27 cellular contexts compared by ENCODE assay signal in the genomic region with DNA sequence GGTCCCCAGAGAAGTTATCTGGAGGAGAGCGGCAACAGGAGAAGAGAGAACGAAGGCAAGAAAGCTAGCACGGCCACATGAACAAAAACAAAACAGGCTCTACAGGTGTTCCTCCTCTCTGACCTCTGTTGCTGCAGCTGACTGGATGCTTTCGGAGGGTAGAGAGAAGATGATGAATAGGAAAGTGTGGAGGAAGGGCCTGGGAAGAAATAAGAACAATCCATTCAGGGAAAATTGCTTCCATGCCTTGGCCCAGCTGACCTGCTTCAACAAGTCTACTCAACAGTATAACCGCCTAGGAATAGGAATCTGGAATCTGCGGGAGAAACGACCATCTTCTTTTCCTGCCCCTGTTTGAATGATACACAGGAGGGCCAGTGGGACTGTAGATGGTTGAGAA.
"Had no signal": no experiment of that assay in that cellular context is flagged by ENCODE, and none has a peak within 500 bp of the region (broad histone marks: within the 10 kb centered on the region; RNA-seq: fewer than 3 reads in every experiment).

No MANE protein-coding gene starts in this region.

- H3K4me1 ChIP-seq: right lobe of liver had no signal

- H3K27me3 ChIP-seq: body of pancreas, dorsolateral prefrontal cortex, gastroesophageal sphincter, heart left ventricle, right lobe of liver, suprapubic skin, upper lobe of left lung had no signal

- H3K4me3 Mint-ChIP-seq: activated CD4-positive, alpha-beta T cell treated with anti-CD3 and anti-CD28 coated beads for 36 hours; activated naive CD8-positive, alpha-beta T cell treated with anti-CD3 and anti-CD28 coated beads, Interleukin-2, amount 50 U/mL, for 24 hours; activated T-cell treated with anti-CD3 and anti-CD28 coated beads, Interleukin-2, amount 50 U/mL, for 4 hours; effector memory CD8-positive, alpha-beta T cell; stimulated activated naive CD8-positive, alpha-beta T cell treated with anti-CD3 and anti-CD28 coated beads, Interleukin-15, Interleukin-2, amounts not matched to agents 100 ng/mL and 50 ng/mL, for 24 hours; WTC11 had no signal

- H3K27ac ChIP-seq: body of pancreas, gastroesophageal sphincter, heart left ventricle, right lobe of liver, suprapubic skin had no signal

- H3K9me3 Mint-ChIP-seq: activated naive CD8-positive, alpha-beta T cell treated with anti-CD3 and anti-CD28 coated beads, Interleukin-2, amount 50 U/mL, for 24 hours; activated T-cell treated with anti-CD3 and anti-CD28 coated beads, Interleukin-2, amount 50 U/mL, for 4 hours; activated T-helper 2 cell treated with anti-CD3 and anti-CD28 coated beads, Interferon-gamma antibody, Interleukin-2, Interleukin-4, amounts not matched to agents 10 μg/mL and 5 μg/mL and 100 μg/mL, durations not matched to agents 14 hours and 24 hours and 36 hours; nephron; stimulated activated naive CD8-positive, alpha-beta T cell treated with anti-CD3 and anti-CD28 coated beads, Interleukin-15, Interleukin-2, amounts not matched to agents 100 ng/mL and 50 ng/mL, for 24 hours; WTC11 had no signal

- H3K9me3 ChIP-seq: body of pancreas, gastroesophageal sphincter, heart left ventricle, right lobe of liver, suprapubic skin, upper lobe of left lung had no signal

- H3K27ac Mint-ChIP-seq: activated CD4-positive, alpha-beta T cell treated with anti-CD3 and anti-CD28 coated beads for 36 hours; activated naive CD8-positive, alpha-beta T cell treated with anti-CD3 and anti-CD28 coated beads, Interleukin-2, amount 50 U/mL, for 24 hours; activated T-helper 2 cell treated with anti-CD3 and anti-CD28 coated beads, Interferon-gamma antibody, Interleukin-2, Interleukin-4, amounts not matched to agents 10 μg/mL and 5 μg/mL and 100 μg/mL, durations not matched to agents 14 hours and 24 hours and 36 hours; effector memory CD8-positive, alpha-beta T cell; stimulated activated naive CD8-positive, alpha-beta T cell treated with anti-CD3 and anti-CD28 coated beads, Interleukin-15, Interleukin-2, amounts not matched to agents 100 ng/mL and 50 ng/mL, for 24 hours; WTC11 had no signal

- H3K4me3 ChIP-seq: body of pancreas, gastroesophageal sphincter, heart left ventricle, right lobe of liver, skin epidermis, suprapubic skin, upper lobe of left lung had no signal

- ATAC-seq: activated CD4-positive, alpha-beta T cell treated with anti-CD3 and anti-CD28 coated beads for 36 hours; activated naive CD8-positive, alpha-beta T cell treated with anti-CD3 and anti-CD28 coated beads, Interleukin-2, amount 50 U/mL, for 24 hours; activated T-cell treated with anti-CD3 and anti-CD28 coated beads, Interleukin-2, amount 50 U/mL, for 4 hours; body of pancreas; effector memory CD8-positive, alpha-beta T cell; gastroesophageal sphincter; heart left ventricle; right lobe of liver; WTC11 had no signal

- DNase-seq: activated CD4-positive, alpha-beta T cell treated with anti-CD3 and anti-CD28 coated beads for 36 hours; activated CD4-positive, alpha-beta T cell treated with anti-CD3 and anti-CD28 coated beads, Interleukin-2, amount 50 U/mL, for 4 hours; activated CD8-positive, alpha-beta memory T cell treated with anti-CD3 and anti-CD28 coated beads, Interleukin-2, amount 50 U/mL, for 48 hours; activated naive CD4-positive, alpha-beta T cell; activated naive CD8-positive, alpha-beta T cell treated with anti-CD3 and anti-CD28 coated beads, Interleukin-2, amount 50 U/mL, for 24 hours; activated T-cell treated with anti-CD3 and anti-CD28 coated beads, Interleukin-2, amount 50 U/mL, for 4 hours; body of pancreas; caudate nucleus; dorsolateral prefrontal cortex; effector memory CD8-positive, alpha-beta T cell; heart left ventricle; islet precursor cell; left cardiac atrium; nucleus accumbens; posterior cingulate gyrus; right lobe of liver; stimulated activated CD4-positive, alpha-beta T cell treated with anti-CD3 and anti-CD28 coated beads, Interleukin-1b, Interleukin-23, amount 100 ng/mL, for 48 hours; T-helper 1 cell; T-helper 9 cell; upper lobe of left lung had no signal
